23 cellular contexts compared by ENCODE assay signal in genomic region chr2:36993841-36994620, GRCh38. TPM values are rescaled to one million over a fixed set of nuclear protein-coding genes. Genes with fewer than 3 reads are reported as not detected.
DNase-seq lines count a peak whose midpoint lies in the region; ATAC-seq and TF ChIP-seq lines count a peak whose summit lies in the region.
"Had no signal": no experiment of that assay in that cellular context is flagged by ENCODE, and none has a peak within 500 bp of the region (broad histone marks: within the 10 kb centered on the region; RNA-seq: fewer than 3 reads in every experiment).

No MANE protein-coding gene starts in this region.

- H3K4me3 ChIP-seq in ACC112 (ENCODE audit: low read depth, low read length) = no peak overlapping the region
- H3K4me3 ChIP-seq in cardiac fibroblast (replicated peaks in 1 of 2; ENCODE audit: low read depth in 2 of 2, low read length in 2 of 2) = no peak overlapping the region
- no peak overlapping the region for H3K4me3 ChIP-seq in fibroblast of mammary gland (ENCODE audit: control insufficient read depth, low read depth, low read length)
- no peak overlapping the region for H3K4me3 ChIP-seq in breast epithelium
- H3K4me3 ChIP-seq: BLaER1 treated with 17β-estradiol and CSF1 and Interleukin-3, amounts not matched to agents 10 nM and 100 nM; K562 had no signal

- no peaks in the 10 kb centered on the region for H3K27me3 Mint-ChIP-seq in stimulated activated naive CD8-positive, alpha-beta T cell treated with anti-CD3 and anti-CD28 coated beads, Interleukin-15, amount 100 ng/mL, for 72 hours
- H3K27me3 Mint-ChIP-seq: CD4-positive, alpha-beta T cell had no signal

- no peaks in the 10 kb centered on the region for H3K27me3 ChIP-seq in ACC112 (ENCODE audit: insufficient read depth, low read length)
- H3K27me3 ChIP-seq in breast epithelium = no peaks in the 10 kb centered on the region
- H3K27me3 ChIP-seq: BLaER1 treated with 17β-estradiol and CSF1 and Interleukin-3, amounts not matched to agents 10 nM and 100 nM had no signal

- H3K36me3 ChIP-seq in ACC112 (ENCODE audit: insufficient read depth, low read length) (peaks cover 6% of the 10 kb centered on the region), breast epithelium (no peaks in the 10 kb centered on the region)

- no peak for ATAC-seq in stimulated activated naive CD8-positive, alpha-beta T cell treated with anti-CD3 and anti-CD28 coated beads, Interleukin-15, amount 100 ng/mL, for 72 hours
- no peak for ATAC-seq in HG03571 (IDR thresholded peaks at IDR 0.05; ENCODE audit: unreplicated experiment)
- ATAC-seq: HCT116, K562, PC-3 had no signal

- H3K9me3 ChIP-seq in breast epithelium = no peaks in the 10 kb centered on the region
- H3K9me3 ChIP-seq: SK-N-SH had no signal

- peak; percentile 1 to 58 for DNase-seq in cardiac fibroblast (ENCODE audit: low read depth in 2 of 2)
- peak; percentile 85 for DNase-seq in fibroblast of mammary gland (ENCODE audit: low read depth)
- peak; percentile 34 for DNase-seq in iris pigment epithelial cell (ENCODE audit: low read depth)
- DNase-seq in stimulated activated naive CD8-positive, alpha-beta T cell treated with anti-CD3 and anti-CD28 coated beads, Interleukin-15, amount 100 ng/mL, for 72 hours = no peak
- no peak for DNase-seq in breast epithelium (ENCODE audit: low spot score in 2 of 2)
- no peak for DNase-seq in NCI-H1436 treated with DMSO at 0.1 percent for 48 hours (lab: John Stamatoyannopoulos, UW)
- DNase-seq: 8988T; AML-193; CD4-positive, alpha-beta T cell; MV-4-11; NCI-H1105; NCI-H2029 treated with DMSO at 0.1 percent for 48 hours; NCI-H446 treated with DMSO at 0.1 percent for 48 hours; NCI-H526; NCI-H82; NK-92 treated with Interleukin-12 subunit alpha and Interleukin-12 subunit beta, amount 100 ng/mL, for 24 hours; PC-3; SK-N-SH had no signal

- no peak overlapping the region for H3K4me3 Mint-ChIP-seq in stimulated activated naive CD8-positive, alpha-beta T cell treated with anti-CD3 and anti-CD28 coated beads, Interleukin-15, amount 100 ng/mL, for 72 hours
- H3K4me3 Mint-ChIP-seq: CD4-positive, alpha-beta T cell had no signal

- no peak for TF ChIP-seq POLR2A in breast epithelium (IDR thresholded peaks at IDR 0.05)

- H3K27ac Mint-ChIP-seq in stimulated activated naive CD8-positive, alpha-beta T cell treated with anti-CD3 and anti-CD28 coated beads, Interleukin-15, amount 100 ng/mL, for 72 hours = no peak overlapping the region
- H3K27ac Mint-ChIP-seq: CD4-positive, alpha-beta T cell had no signal

- H3K4me1 Mint-ChIP-seq in stimulated activated naive CD8-positive, alpha-beta T cell treated with anti-CD3 and anti-CD28 coated beads, Interleukin-15, amount 100 ng/mL, for 72 hours = no peaks in the 10 kb centered on the region

- peak overlapping the region; percentile 54; the same call in 1 of the 2 replicates for H3K27ac ChIP-seq in ACC112 (ENCODE audit: low read depth, low read length)
- no peak overlapping the region for H3K27ac ChIP-seq in breast epithelium
- H3K27ac ChIP-seq: BLaER1 treated with 17β-estradiol and CSF1 and Interleukin-3, amounts not matched to agents 10 nM and 100 nM had no signal

- TF ChIP-seq CTCF in cardiac fibroblast (IDR thresholded peaks at IDR 0.05; ENCODE audit: low read depth, low read length) = no peak
- TF ChIP-seq CTCF in fibroblast of mammary gland (conservative IDR thresholded peaks at IDR 0.05; ENCODE audit: control insufficient read depth, insufficient read depth, low read depth, low read length) = no peak
- no peak for TF ChIP-seq CTCF in breast epithelium (IDR thresholded peaks at IDR 0.05)

- H3K79me2 ChIP-seq in ACC112 (ENCODE audit: control insufficient read depth, insufficient read depth, low read length, unreplicated experiment) = no peaks in the 10 kb centered on the region

- H2AFZ ChIP-seq in ACC112 (ENCODE audit: low read length, unreplicated experiment) = no peak overlapping the region

- intact Hi-C loops in breast epithelium (cut with DNase I; ENCODE audit: low total_unique reads) = no loop called here

- no peaks in the 10 kb centered on the region for H3K4me1 ChIP-seq in ACC112 (ENCODE audit: control insufficient read depth, insufficient read depth, low read length, unreplicated experiment)
- H3K4me1 ChIP-seq in breast epithelium = no peaks in the 10 kb centered on the region
- H3K4me1 ChIP-seq: BLaER1 treated with 17β-estradiol and CSF1 and Interleukin-3, amounts not matched to agents 10 nM and 100 nM had no signal

- H3K9me3 Mint-ChIP-seq in stimulated activated naive CD8-positive, alpha-beta T cell treated with anti-CD3 and anti-CD28 coated beads, Interleukin-15, amount 100 ng/mL, for 72 hours = no peaks in the 10 kb centered on the region
- H3K9me3 Mint-ChIP-seq: CD4-positive, alpha-beta T cell had no signal

RNA-seq across cellular contexts. Expression of gene STRN, which starts 27.7 kb away (rescaled TPM):
- total RNA-seq in breast epithelium = 10 to 100 TPM; 27.2 to 35.1 (median 32.5) TPM

Comparison
In these comparisons a context has a peak if more than half of its experiments do, and no peak if none do; other contexts are left out.
1. DNase-seq: peak in cardiac fibroblast (2 of 2), fibroblast of mammary gland (single experiment) and iris pigment epithelial cell (single experiment); none in stimulated activated naive CD8-positive, alpha-beta T cell treated with anti-CD3 and anti-CD28 coated beads, Interleukin-15, amount 100 ng/mL, for 72 hours (0 of 2), breast epithelium (0 of 2) and NCI-H1436 treated with DMSO at 0.1 percent for 48 hours (single experiment).